ENCODE assay signal across 8 cellular contexts in the genomic region with DNA sequence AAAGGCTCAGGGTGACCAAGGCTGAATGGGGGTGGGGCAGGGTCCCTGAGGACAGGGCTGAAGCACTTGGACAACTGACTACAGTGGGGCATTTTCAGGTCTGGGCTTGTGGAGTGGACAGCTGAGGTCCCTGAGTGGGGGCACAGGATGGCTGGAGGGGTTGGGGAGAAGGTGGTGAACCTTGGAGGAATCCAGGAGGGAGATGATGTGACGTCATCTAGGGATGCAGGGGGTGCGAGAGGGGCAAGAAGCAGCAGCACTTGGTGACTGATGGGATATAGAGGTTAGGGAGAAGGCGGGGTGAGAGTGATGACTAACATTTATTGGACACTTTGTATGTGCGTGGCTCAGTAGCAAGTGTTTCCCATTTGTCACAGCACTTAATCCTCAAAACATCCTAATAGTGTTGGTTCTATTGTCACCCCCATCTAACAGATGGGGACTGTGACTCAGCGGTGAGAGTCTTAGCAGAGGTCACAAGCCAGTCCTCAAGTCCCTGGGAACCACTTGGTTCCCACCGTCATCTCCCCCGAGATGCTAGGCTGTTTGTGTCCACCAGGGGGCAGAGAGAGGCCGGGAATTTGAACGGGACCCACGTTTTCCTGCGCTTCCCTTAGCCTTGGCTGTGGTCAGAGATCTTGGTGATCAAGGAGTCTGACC. TPM values are rescaled to one million over a fixed set of nuclear protein-coding genes. Genes with fewer than 3 reads are reported as not detected.
A peak's percentile ranks its signal among the peaks of the same experiment; 100 is the strongest.
DNase-seq lines count a peak whose midpoint lies in the region; ATAC-seq and TF ChIP-seq lines count a peak whose summit lies in the region.

No MANE protein-coding gene starts in this region.

- peaks cover 5% of the 10 kb centered on the region for H3K27me3 ChIP-seq in kidney epithelial cell (ENCODE audit: control insufficient read depth, insufficient read depth, low read length)

- H3K27ac ChIP-seq in VCaP, result peak overlapping the region; percentile 43; the same call in 1 of the 2 replicates

- DNase-seq in AML-193 (lab: John Stamatoyannopoulos, UW) (peak; percentile 51 to 64), NCI-H2196 (lab: John Stamatoyannopoulos, UW; ENCODE audit: unreplicated experiment) (peak; percentile 88), kidney epithelial cell (ENCODE audit: low read depth) (peak; percentile 38)
- DNase-seq in central memory CD4-positive, alpha-beta T cell, result peak; percentile 37
- DNase-seq in stimulated activated CD4-positive, alpha-beta T cell treated with anti-CD3 and anti-CD28 coated beads, Interleukin-2, amount 100 ng/mL, for 4 hours (ENCODE audit: low read depth), result peak; percentile 11

- TF ChIP-seq CTCF in VCaP (conservative IDR thresholded peaks at IDR 0.05) (peak; percentile 86), kidney epithelial cell (IDR thresholded peaks at IDR 0.05; ENCODE audit: insufficient read depth, low read length, poor library complexity, severe bottlenecking) (peak; percentile 75)

- no peaks in the 10 kb centered on the region for H3K36me3 ChIP-seq in kidney epithelial cell (ENCODE audit: control insufficient read depth, insufficient read depth, low read length)

- ATAC-seq in GM18520 (IDR thresholded peaks at IDR 0.05; ENCODE audit: unreplicated experiment) (peak; percentile 40), HG03039 (IDR thresholded peaks at IDR 0.05; ENCODE audit: unreplicated experiment) (peak; percentile 44)

- H3K4me3 ChIP-seq in kidney epithelial cell (ENCODE audit: low read depth, low read length), result no peak overlapping the region

RNA-seq across cellular contexts. Expression of a gene that starts 27.9 kb away (rescaled TPM):
- 2.8 and 4.3 TPM in 2 replicates for total RNA-seq in kidney epithelial cell

RNA-seq across cellular contexts. Expression of a gene that starts 45.4 kb away (rescaled TPM):
- 5.9 and 7.0 TPM in 2 replicates for total RNA-seq in kidney epithelial cell

Comparison
In these comparisons a context has a peak if more than half of its experiments do, and no peak if none do; other contexts are left out.
1. DNase-seq: peak in every context shown above with its lines; median percentile 88 in NCI-H2196; 58 in AML-193; 38 in kidney epithelial cell; 37 in central memory CD4-positive, alpha-beta T cell; 11 in stimulated activated CD4-positive, alpha-beta T cell treated with anti-CD3 and anti-CD28 coated beads, Interleukin-2, amount 100 ng/mL, for 4 hours.